Comparison of ENCODE assay signal across 27 cellular contexts in the genomic region with DNA sequence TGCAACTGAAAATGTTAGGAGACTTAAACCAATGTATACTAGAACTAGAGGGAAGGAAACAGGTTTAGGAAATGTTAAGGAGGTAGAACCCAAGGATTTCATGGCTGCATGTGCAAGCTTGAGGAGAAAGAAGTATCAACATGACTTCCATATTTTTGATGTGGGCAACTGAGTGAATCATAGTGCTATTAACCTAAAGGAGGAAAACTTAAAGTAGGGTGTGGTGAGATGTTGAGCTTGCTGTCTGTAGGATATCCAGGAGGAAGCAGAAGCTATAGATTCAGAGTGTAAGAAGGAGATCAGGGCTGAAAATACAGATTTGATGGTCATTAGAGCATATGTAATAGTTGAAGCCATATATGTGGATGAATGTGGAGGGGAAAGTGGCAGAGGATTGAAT. TPM values are rescaled to one million over a fixed set of nuclear protein-coding genes. Genes with fewer than 3 reads are reported as not detected.
A peak's percentile ranks its signal among the peaks of the same experiment; 100 is the strongest.
DNase-seq lines count a peak whose midpoint lies in the region; ATAC-seq, FAIRE-seq and TF ChIP-seq lines count a peak whose summit lies in the region.
"Had no signal": no experiment of that assay in that cellular context is flagged by ENCODE, and none has a peak within 500 bp of the region (broad histone marks: within the 10 kb centered on the region; RNA-seq: fewer than 3 reads in every experiment).

No MANE protein-coding gene starts in this region.

- TF ChIP-seq EP300 in K562 (IDR thresholded peaks at IDR 0.05; ENCODE audit: low read length), result no peak

- H3K9me3 Mint-ChIP-seq in activated CD8-positive, alpha-beta memory T cell treated with anti-CD3 and anti-CD28 coated beads, Interleukin-2, amount 10 ng/mL, durations not matched to agents 7 days and 5 days (ENCODE audit: low read depth), result no peaks in the 10 kb centered on the region
- no peaks in the 10 kb centered on the region for H3K9me3 Mint-ChIP-seq in HFFc6
- H3K9me3 Mint-ChIP-seq in naive thymus-derived CD8-positive, alpha-beta T cell, result peaks cover 0 to 1% (median 0%) of the 10 kb centered on the region in 9 donors
- H3K9me3 Mint-ChIP-seq: natural killer cell; stimulated activated effector memory CD8-positive, alpha-beta T cell treated with anti-CD3 and anti-CD28 coated beads, Interleukin-12 subunit alpha, Interleukin-12 subunit beta, amount 100 ng/mL, for 72 hours had no signal

- no peak overlapping the region for H2AFZ ChIP-seq in K562 (ENCODE audit: low read depth, low read length)

- no peak for DNase-seq in activated CD8-positive, alpha-beta memory T cell treated with anti-CD3 and anti-CD28 coated beads, Interleukin-2, amount 10 ng/mL, durations not matched to agents 7 days and 5 days
- DNase-seq in activated CD8-positive, alpha-beta memory T cell treated with anti-CD3 and anti-CD28 coated beads, Interleukin-2, amount 50 U/mL, for 48 hours, result no peak
- no peak for DNase-seq in HFFc6
- no peak for DNase-seq in K562 (ENCODE audit: extremely low read depth in 1 of 4, low spot score in 3 of 4)
- no peak for DNase-seq in naive thymus-derived CD8-positive, alpha-beta T cell
- DNase-seq in SK-N-DZ (ENCODE audit: low spot score), result no peak
- DNase-seq: activated CD4-positive, CD25-positive, alpha-beta regulatory T cell; activated effector memory CD4-positive, alpha-beta T cell treated with anti-CD3 and anti-CD28 coated beads, Interleukin-2, amount 50 U/mL, for 16 hours; anterior cingulate cortex; DMS153; effector CD4-positive, alpha-beta T cell; HCEC 1CT; Kasumi-1; mesendoderm; natural killer cell; NCI-H1092; NCI-H2081; NCI-H446; NK-92 treated with Interleukin-12 subunit alpha and Interleukin-12 subunit beta, amount 100 ng/mL, for 24 hours; sigmoid colon; T1000 had no signal

- H3K79me2 ChIP-seq in K562 (ENCODE audit: control insufficient read depth, insufficient read depth, low read length), result no peaks in the 10 kb centered on the region

- H3K36me3 ChIP-seq in K562 (ENCODE audit: control insufficient read depth, insufficient read depth, low read length), result peaks cover 76% of the 10 kb centered on the region
- H3K36me3 ChIP-seq: sigmoid colon had no signal

- in situ Hi-C loops in K562 (cut with MboI), result no loop called here

- no TSS peak for BruUV-seq in K562 (replicated peaks; lab: Mats Ljungman, UMichigan)

- POLR2A ChIA-PET in K562 (lab: Yijun Ruan, JAX), result interaction anchor here (1.9 kb wide), 1 partner anchor 16 kb away, joined by 4 read pairs; no protein-coding TSS in a partner anchor
- POLR2A ChIA-PET in naive thymus-derived CD8-positive, alpha-beta T cell (lab: Charles Lee), result interaction anchor here (0.5 to 4.9 kb wide), 4 partner anchors 9 to 53 kb away, joined by 3 to 62 read pairs (median 8); a partner anchor contains a TSS

- H3K27ac ChIP-seq in K562 (ENCODE audit: extremely low read depth, low read depth, low read length), result no peak overlapping the region
- H3K27ac ChIP-seq: C4-2B, sigmoid colon, SJSA1 had no signal

- no peak overlapping the region for H3K9ac ChIP-seq in K562 (ENCODE audit: insufficient read depth in 1 of 2, low read depth in 2 of 2, low read length in 2 of 2)

- H4K20me1 ChIP-seq in K562 (replicated peaks; ENCODE audit: control insufficient read depth, insufficient read depth, low read length), result no peaks in the 10 kb centered on the region

- ATAC-seq in activated CD8-positive, alpha-beta memory T cell treated with anti-CD3 and anti-CD28 coated beads, Interleukin-2, amount 10 ng/mL, durations not matched to agents 7 days and 5 days, result no peak
- ATAC-seq in K562, result no peak
- no peak for ATAC-seq in naive thymus-derived CD8-positive, alpha-beta T cell
- no peak for ATAC-seq in GM18498 (IDR thresholded peaks at IDR 0.05; ENCODE audit: unreplicated experiment)
- ATAC-seq in GM18870 (IDR thresholded peaks at IDR 0.05; ENCODE audit: unreplicated experiment), result no peak
- ATAC-seq: natural killer cell; stimulated activated effector memory CD8-positive, alpha-beta T cell treated with anti-CD3 and anti-CD28 coated beads, Interleukin-12 subunit alpha, Interleukin-12 subunit beta, amount 100 ng/mL, for 72 hours had no signal

- TF ChIP-seq POLR2A in K562 (conservative IDR thresholded peaks at IDR 0.05), result no peak

- H3K27me3 Mint-ChIP-seq in activated CD8-positive, alpha-beta memory T cell treated with anti-CD3 and anti-CD28 coated beads, Interleukin-2, amount 10 ng/mL, durations not matched to agents 7 days and 5 days, result no peaks in the 10 kb centered on the region
- no peaks in the 10 kb centered on the region; the same call in 1 of the 2 replicates for H3K27me3 Mint-ChIP-seq in HFFc6 (ENCODE audit: insufficient read depth)
- H3K27me3 Mint-ChIP-seq in naive thymus-derived CD8-positive, alpha-beta T cell, result no peaks in the 10 kb centered on the region

- no peaks in the 10 kb centered on the region for H3K9me3 ChIP-seq in K562 (replicated peaks; ENCODE audit: control insufficient read depth, insufficient read depth, low read depth, low read length)
- H3K9me3 ChIP-seq: sigmoid colon, SJSA1 had no signal

- no peak for FAIRE-seq in K562 (lab: Jason Lieb, UNC)
- FAIRE-seq: HTR-8/SVneo had no signal

- H3K36me3 Mint-ChIP-seq in activated CD8-positive, alpha-beta memory T cell treated with anti-CD3 and anti-CD28 coated beads, Interleukin-2, amount 10 ng/mL, durations not matched to agents 7 days and 5 days, result peaks cover 63% of the 10 kb centered on the region
- peaks cover 17% of the 10 kb centered on the region; the same call in 1 of the 2 replicates for H3K36me3 Mint-ChIP-seq in HFFc6 (ENCODE audit: low read depth)
- no peaks in the 10 kb centered on the region for H3K36me3 Mint-ChIP-seq in naive thymus-derived CD8-positive, alpha-beta T cell
- H3K36me3 Mint-ChIP-seq: natural killer cell had no signal

- H3K27ac Mint-ChIP-seq in activated CD8-positive, alpha-beta memory T cell treated with anti-CD3 and anti-CD28 coated beads, Interleukin-2, amount 10 ng/mL, durations not matched to agents 7 days and 5 days, result peak overlapping the region; percentile 56
- peak overlapping the region; percentile 18; the same call in 1 of the 2 replicates for H3K27ac Mint-ChIP-seq in HFFc6
- peak overlapping the region in 7 of 10 donors; percentile 0 to 89 (median 16) for H3K27ac Mint-ChIP-seq in naive thymus-derived CD8-positive, alpha-beta T cell
- H3K27ac Mint-ChIP-seq: stimulated activated effector memory CD8-positive, alpha-beta T cell treated with anti-CD3 and anti-CD28 coated beads, Interleukin-12 subunit alpha, Interleukin-12 subunit beta, amount 100 ng/mL, for 72 hours had no signal

- H3K4me2 ChIP-seq in K562 (ENCODE audit: insufficient read depth, low read length), result no peak overlapping the region

- CTCF ChIA-PET in activated CD8-positive, alpha-beta memory T cell treated with anti-CD3 and anti-CD28 coated beads, Interleukin-2, amount 10 ng/mL, durations not matched to agents 7 days and 5 days (lab: Charles Lee), result interaction anchor here (0.8 to 1.0 kb wide), 2 partner anchors 13 to 34 kb away, joined by 3 to 6 read pairs; no protein-coding TSS in a partner anchor
- CTCF ChIA-PET in K562 (lab: Yijun Ruan, JAX; ENCODE audit: low intra/inter-chr PET ratio), result no interaction called here

- no peak overlapping the region for H3K4me3 ChIP-seq in K562
- H3K4me3 ChIP-seq: sigmoid colon, SJSA1 had no signal

- peaks cover 36% of the 10 kb centered on the region for H3K4me1 Mint-ChIP-seq in activated CD8-positive, alpha-beta memory T cell treated with anti-CD3 and anti-CD28 coated beads, Interleukin-2, amount 10 ng/mL, durations not matched to agents 7 days and 5 days
- peaks cover 26% of the 10 kb centered on the region for H3K4me1 Mint-ChIP-seq in HFFc6 (ENCODE audit: low read depth)
- peaks cover 17 to 47% (median 42%) of the 10 kb centered on the region in 4 donors for H3K4me1 Mint-ChIP-seq in naive thymus-derived CD8-positive, alpha-beta T cell

- H3K9me1 ChIP-seq in K562 (ENCODE audit: control insufficient read depth, insufficient read depth, low read length), result no peaks in the 10 kb centered on the region

- no peaks in the 10 kb centered on the region for H3K4me1 ChIP-seq in K562 (replicated peaks in 1 of 2; ENCODE audit: control insufficient read depth in 2 of 2, insufficient read depth in 2 of 2, low read length in 2 of 2)
- H3K4me1 ChIP-seq: sigmoid colon, SJSA1 had no signal

- TF ChIP-seq RAD21 in K562 (CRISPR knock-in tag; conservative IDR thresholded peaks at IDR 0.05 in 1 of 2, IDR thresholded peaks at IDR 0.05 in 1 of 2), result no peak

- no peak overlapping the region for H3K4me3 Mint-ChIP-seq in activated CD8-positive, alpha-beta memory T cell treated with anti-CD3 and anti-CD28 coated beads, Interleukin-2, amount 10 ng/mL, durations not matched to agents 7 days and 5 days
- no peak overlapping the region for H3K4me3 Mint-ChIP-seq in HFFc6
- H3K4me3 Mint-ChIP-seq in naive thymus-derived CD8-positive, alpha-beta T cell, result peak overlapping the region in 1 of 10 donors; percentile 18
- H3K4me3 Mint-ChIP-seq: natural killer cell; stimulated activated effector memory CD8-positive, alpha-beta T cell treated with anti-CD3 and anti-CD28 coated beads, Interleukin-12 subunit alpha, Interleukin-12 subunit beta, amount 100 ng/mL, for 72 hours had no signal

- H3K27me3 ChIP-seq in K562 (ENCODE audit: control insufficient read depth in 2 of 2, insufficient read depth in 2 of 2, low read length in 2 of 2), result no peaks in the 10 kb centered on the region
- H3K27me3 ChIP-seq: sigmoid colon, SJSA1 had no signal

- TF ChIP-seq CTCF in HFFc6 (IDR thresholded peaks at IDR 0.05), result no peak
- TF ChIP-seq CTCF in K562 (IDR thresholded peaks at IDR 0.05 in 2 of 3, conservative IDR thresholded peaks at IDR 0.05 in 1 of 3; ENCODE audit: insufficient read depth in 2 of 3, low read depth in 1 of 3, low read length in 3 of 3), result no peak

- intact Hi-C loops in K562 (cut with micrococcal nuclease), result no loop called here

RNA-seq across cellular contexts. Expression of a gene that starts 31.5 kb away (rescaled TPM):
- total RNA-seq in activated CD8-positive, alpha-beta memory T cell treated with anti-CD3 and anti-CD28 coated beads, Interleukin-2, amount 10 ng/mL, durations not matched to agents 7 days and 5 days, result 100 to 1,000 TPM in 1 of 2 experiments, 10 to 100 TPM in 1; 83.9 to 101 TPM
- total RNA-seq in HFFc6 (2021; fragmentation: NEBNext Ultra II Directional; extraction: Animal tissue kit (Norgen Biotek cat#: 25700)), result 10 to 100 TPM; 12.7 to 30.2 (median 25.4) TPM
- 68.9 and 113 TPM in 2 replicates for total RNA-seq in K562 (2011; cell fraction: chromatin; rRNA removed; ENCODE audit: low replicate concordance)
- total RNA-seq in K562 (2011; cell fraction: nucleolus; rRNA removed), result 48.7 and 60.1 TPM in 2 replicates
- 79.1 and 126 TPM in 2 replicates for total RNA-seq in K562 (2011; cell fraction: nucleoplasm; rRNA removed)
- total RNA-seq in K562 (2014; rRNA removed) (68.1 and 71.1 TPM in 2 replicates), K562 (2014; rRNA removed; fragmentation: Illumina TruSeq; extraction: Trizol) (90.9 and 113 TPM in 2 replicates), K562 (2015; rRNA removed; fragmentation: Illumina TruSeq; extraction: Trizol) (66.7 and 70.4 TPM in 2 replicates), K562 (2021) (57.0 and 65.2 TPM in 2 replicates)
- polyA plus RNA-seq in K562 (2011; rRNA removed) (74.9 and 85.7 TPM in 2 replicates), K562 (2014; fragmentation: Illumina TruSeq; extraction: Trizol) (79.2 and 83.3 TPM in 2 replicates), K562 (2014; fragmentation: Nextera tagmentation; extraction: Ambion mirVana) (10 to 100 TPM; 89.3 to 97.9 TPM), K562 (2014; rRNA removed) (72.0 and 82.2 TPM in 2 replicates)
- polyA plus RNA-seq in K562 (2011; cell fraction: cytosol; rRNA removed), result 15.8 and 23.4 TPM in 2 replicates
- polyA plus RNA-seq in K562 (2011; cell fraction: nucleus; rRNA removed), result 45.5 and 71.8 TPM in 2 replicates
- polyA plus RNA-seq in K562 (2012), result 57.1 and 60.2 TPM in 2 replicates
- polyA minus RNA-seq in K562 (2011; rRNA and poly(A)+ RNA removed), result 79.0 and 99.1 TPM in 2 replicates
- 29.9 and 36.9 TPM in 2 replicates for polyA minus RNA-seq in K562 (2011; cell fraction: cytosol; rRNA and poly(A)+ RNA removed)
- polyA minus RNA-seq in K562 (2011; cell fraction: nucleus; rRNA and poly(A)+ RNA removed), result 63.4 and 97.6 TPM in 2 replicates
- total RNA-seq in naive thymus-derived CD8-positive, alpha-beta T cell, result 1 to 10 TPM; 3.2 to 3.3 TPM
- polyA plus RNA-seq in naive thymus-derived CD8-positive, alpha-beta T cell, result 1 to 10 TPM; 1.7 to 2.9 (median 1.9) TPM
- polyA plus RNA-seq in SK-N-DZ (2014; cell fraction: cytosol; rRNA removed), result 68.9 and 70.1 TPM in 2 replicates
- 56.3 and 57.1 TPM in 2 replicates for polyA plus RNA-seq in SK-N-DZ (2014; cell fraction: nucleus; rRNA removed)

RNA-seq across cellular contexts. Expression of a gene that starts 31.5 kb away (rescaled TPM):
- total RNA-seq in activated CD8-positive, alpha-beta memory T cell treated with anti-CD3 and anti-CD28 coated beads, Interleukin-2, amount 10 ng/mL, durations not matched to agents 7 days and 5 days, result 10 to 100 TPM; 20.9 to 25.3 TPM
- 1 to 10 TPM; 6.3 to 9.4 (median 9.0) TPM for total RNA-seq in HFFc6 (2021; fragmentation: NEBNext Ultra II Directional; extraction: Animal tissue kit (Norgen Biotek cat#: 25700))
- 33.8 and 79.6 TPM in 2 replicates for total RNA-seq in K562 (2011; cell fraction: chromatin; rRNA removed; ENCODE audit: low replicate concordance)
- total RNA-seq in K562 (2011; cell fraction: nucleolus; rRNA removed), result 12.7 and 20.7 TPM in 2 replicates
- 26.4 and 52.7 TPM in 2 replicates for total RNA-seq in K562 (2011; cell fraction: nucleoplasm; rRNA removed)
- total RNA-seq in K562 (2014; rRNA removed) (7.9 and 12.3 TPM in 2 replicates), K562 (2014; rRNA removed; fragmentation: Illumina TruSeq; extraction: Trizol) (25.6 and 27.9 TPM in 2 replicates), K562 (2015; rRNA removed; fragmentation: Illumina TruSeq; extraction: Trizol) (17.2 and 19.8 TPM in 2 replicates), K562 (2021) (19.3 and 22.5 TPM in 2 replicates)
- polyA plus RNA-seq in K562 (2011; rRNA removed) (26.6 and 28.2 TPM in 2 replicates), K562 (2014; fragmentation: Illumina TruSeq; extraction: Trizol) (19.8 and 22.1 TPM in 2 replicates), K562 (2014; fragmentation: Nextera tagmentation; extraction: Ambion mirVana) (10 to 100 TPM; 27.1 to 32.8 TPM), K562 (2014; rRNA removed) (17.0 and 18.5 TPM in 2 replicates)
- 5.1 and 17.4 TPM in 2 replicates for polyA plus RNA-seq in K562 (2011; cell fraction: cytosol; rRNA removed)
- polyA plus RNA-seq in K562 (2011; cell fraction: nucleus; rRNA removed), result 13.5 and 24.2 TPM in 2 replicates
- 16.2 and 17.7 TPM in 2 replicates for polyA plus RNA-seq in K562 (2012)
- polyA minus RNA-seq in K562 (2011; rRNA and poly(A)+ RNA removed), result 28.0 and 34.2 TPM in 2 replicates
- polyA minus RNA-seq in K562 (2011; cell fraction: cytosol; rRNA and poly(A)+ RNA removed), result 7.4 and 9.9 TPM in 2 replicates
- polyA minus RNA-seq in K562 (2011; cell fraction: nucleus; rRNA and poly(A)+ RNA removed), result 10.9 and 27.9 TPM in 2 replicates
- 10 to 100 TPM; 40.6 to 41.6 TPM for total RNA-seq in naive thymus-derived CD8-positive, alpha-beta T cell
- 10 to 100 TPM; 14.7 to 17.5 (median 16.9) TPM for polyA plus RNA-seq in naive thymus-derived CD8-positive, alpha-beta T cell
- polyA plus RNA-seq in SK-N-DZ (2014; cell fraction: cytosol; rRNA removed), result 18.1 and 18.4 TPM in 2 replicates
- 11.2 and 21.1 TPM in 2 replicates for polyA plus RNA-seq in SK-N-DZ (2014; cell fraction: nucleus; rRNA removed)

RNA-seq across cellular contexts. Expression of a gene that starts 52.7 kb away (rescaled TPM):
- 100 to 1,000 TPM; 129 to 174 TPM for total RNA-seq in activated CD8-positive, alpha-beta memory T cell treated with anti-CD3 and anti-CD28 coated beads, Interleukin-2, amount 10 ng/mL, durations not matched to agents 7 days and 5 days
- 10 to 100 TPM; 19.4 to 30.4 (median 26.4) TPM for total RNA-seq in HFFc6 (2021; fragmentation: NEBNext Ultra II Directional; extraction: Animal tissue kit (Norgen Biotek cat#: 25700))
- 142 and 837 TPM in 2 replicates for total RNA-seq in K562 (2011; cell fraction: chromatin; rRNA removed; ENCODE audit: low replicate concordance)
- 44.9 and 97.0 TPM in 2 replicates for total RNA-seq in K562 (2011; cell fraction: nucleolus; rRNA removed)
- 201 and 257 TPM in 2 replicates for total RNA-seq in K562 (2011; cell fraction: nucleoplasm; rRNA removed)
- total RNA-seq in K562 (2014; rRNA removed) (68.5 and 83.0 TPM in 2 replicates), K562 (2014; rRNA removed; fragmentation: Illumina TruSeq; extraction: Trizol) (119 and 130 TPM in 2 replicates), K562 (2015; rRNA removed; fragmentation: Illumina TruSeq; extraction: Trizol) (131 and 144 TPM in 2 replicates), K562 (2021) (65.2 and 71.1 TPM in 2 replicates)
- polyA plus RNA-seq in K562 (2011; rRNA removed) (71.4 and 72.7 TPM in 2 replicates), K562 (2014; fragmentation: Illumina TruSeq; extraction: Trizol) (64.4 and 76.4 TPM in 2 replicates), K562 (2014; fragmentation: Nextera tagmentation; extraction: Ambion mirVana) (1 to 10 TPM; 6.3 to 6.6 TPM), K562 (2014; rRNA removed) (48.5 and 58.2 TPM in 2 replicates)
- 8.8 and 31.4 TPM in 2 replicates for polyA plus RNA-seq in K562 (2011; cell fraction: cytosol; rRNA removed)
- 72.9 and 143 TPM in 2 replicates for polyA plus RNA-seq in K562 (2011; cell fraction: nucleus; rRNA removed)
- polyA plus RNA-seq in K562 (2012), result 31.5 and 37.2 TPM in 2 replicates
- polyA minus RNA-seq in K562 (2011; rRNA and poly(A)+ RNA removed), result 235 and 351 TPM in 2 replicates
- 91.7 and 120 TPM in 2 replicates for polyA minus RNA-seq in K562 (2011; cell fraction: cytosol; rRNA and poly(A)+ RNA removed)
- polyA minus RNA-seq in K562 (2011; cell fraction: nucleus; rRNA and poly(A)+ RNA removed), result 163 and 443 TPM in 2 replicates
- 100 to 1,000 TPM; 208 to 215 TPM for total RNA-seq in naive thymus-derived CD8-positive, alpha-beta T cell
- 10 to 100 TPM; 27.7 to 33.7 (median 29.4) TPM for polyA plus RNA-seq in naive thymus-derived CD8-positive, alpha-beta T cell
- polyA plus RNA-seq in SK-N-DZ (2014; cell fraction: cytosol; rRNA removed), result 28.2 and 30.5 TPM in 2 replicates
- polyA plus RNA-seq in SK-N-DZ (2014; cell fraction: nucleus; rRNA removed), result 44.4 and 49.7 TPM in 2 replicates
